ENCODE assay signal across 36 cellular contexts in genomic region chr2:206635016-206635415, GRCh38. TPM values are rescaled to one million over a fixed set of nuclear protein-coding genes. Genes with fewer than 3 reads are reported as not detected.
"Had no signal": no experiment of that assay in that cellular context is flagged by ENCODE, and none has a peak within 500 bp of the region (broad histone marks: within the 10 kb centered on the region; RNA-seq: fewer than 3 reads in every experiment).

No MANE protein-coding gene starts in this region.

- H3K4me1 ChIP-seq: esophagus squamous epithelium, gastrocnemius medialis, heart left ventricle, left lung, prostate gland, right atrium auricular region, sigmoid colon, stomach had no signal

- H3K36me3 ChIP-seq: esophagus squamous epithelium, gastrocnemius medialis, heart left ventricle, left lung, prostate gland, right atrium auricular region, sigmoid colon, stomach, thyroid gland had no signal

- ATAC-seq: gastrocnemius medialis; heart left ventricle; left cardiac atrium; left lung; naive thymus-derived CD8-positive, alpha-beta T cell; stimulated activated effector memory CD8-positive, alpha-beta T cell treated with anti-CD3 and anti-CD28 coated beads, Interleukin-12 subunit alpha, Interleukin-12 subunit beta, amount 100 ng/mL, for 72 hours had no signal

- FAIRE-seq: endothelial cell of umbilical vein, islet of Langerhans had no signal

- DNase-seq: dermis blood vessel endothelial cell; effector memory CD4-positive, alpha-beta T cell; esophagus squamous epithelium; foreskin fibroblast; gastrocnemius medialis; heart left ventricle; left cardiac atrium; left lung; mesendoderm; naive thymus-derived CD8-positive, alpha-beta T cell; nephron progenitor cell; nucleus accumbens; sigmoid colon; stimulated activated CD4-positive, alpha-beta T cell treated with anti-CD3 and anti-CD28 coated beads, Interleukin-2, amount 100 ng/mL, for 24 hours; stimulated activated CD4-positive, alpha-beta T cell treated with anti-CD3 and anti-CD28 coated beads, Interleukin-4, amount 100 ng/mL, for 24 hours; stimulated activated naive CD4-positive, alpha-beta T cell treated with Interleukin-2 at 50 U/mL for 16 hours; stomach; thyroid gland had no signal

- H3K4me3 ChIP-seq: coronary artery, esophagus squamous epithelium, gastrocnemius medialis, heart left ventricle, hepatocyte, left lung, prostate gland, right atrium auricular region, sigmoid colon, stomach, thyroid gland had no signal

- H3K79me2 ChIP-seq: hepatocyte had no signal

- H3K9me3 ChIP-seq: esophagus squamous epithelium, gastrocnemius medialis, heart left ventricle, left lung, prostate gland, right atrium auricular region, sigmoid colon, stomach, thyroid gland had no signal

- H3K4me2 ChIP-seq: hepatocyte had no signal

- H3K27me3 ChIP-seq: gastrocnemius medialis, right atrium auricular region, thyroid gland had no signal

- H3K27ac ChIP-seq: coronary artery, esophagus squamous epithelium, gastrocnemius medialis, heart left ventricle, hepatocyte, left lung, prostate gland, right atrium auricular region, sigmoid colon, stomach, thyroid gland had no signal

- H2AFZ ChIP-seq: hepatocyte had no signal

RNA-seq across cellular contexts. Expression of gene FAM237A, which starts 7.3 kb away (rescaled TPM):
- total RNA-seq: dermis blood vessel endothelial cell; endothelial cell of umbilical vein; epithelial cell of proximal tubule; esophagus squamous epithelium; gastrocnemius medialis; glomerular endothelial cell; hepatocyte; kidney epithelial cell; left cardiac atrium; left lung; lower leg skin; lung microvascular endothelial cell; myocyte; naive thymus-derived CD8-positive, alpha-beta T cell; osteocyte; prostate gland; right atrium auricular region; sigmoid colon; skeletal muscle tissue; stomach; subcutaneous adipose tissue; temporal lobe; thyroid gland; urinary bladder had no signal
- polyA plus RNA-seq: endothelial cell of umbilical vein; heart left ventricle; hepatocyte; naive thymus-derived CD8-positive, alpha-beta T cell; sigmoid colon; stomach; urinary bladder had no signal
